In the genomic region with DNA sequence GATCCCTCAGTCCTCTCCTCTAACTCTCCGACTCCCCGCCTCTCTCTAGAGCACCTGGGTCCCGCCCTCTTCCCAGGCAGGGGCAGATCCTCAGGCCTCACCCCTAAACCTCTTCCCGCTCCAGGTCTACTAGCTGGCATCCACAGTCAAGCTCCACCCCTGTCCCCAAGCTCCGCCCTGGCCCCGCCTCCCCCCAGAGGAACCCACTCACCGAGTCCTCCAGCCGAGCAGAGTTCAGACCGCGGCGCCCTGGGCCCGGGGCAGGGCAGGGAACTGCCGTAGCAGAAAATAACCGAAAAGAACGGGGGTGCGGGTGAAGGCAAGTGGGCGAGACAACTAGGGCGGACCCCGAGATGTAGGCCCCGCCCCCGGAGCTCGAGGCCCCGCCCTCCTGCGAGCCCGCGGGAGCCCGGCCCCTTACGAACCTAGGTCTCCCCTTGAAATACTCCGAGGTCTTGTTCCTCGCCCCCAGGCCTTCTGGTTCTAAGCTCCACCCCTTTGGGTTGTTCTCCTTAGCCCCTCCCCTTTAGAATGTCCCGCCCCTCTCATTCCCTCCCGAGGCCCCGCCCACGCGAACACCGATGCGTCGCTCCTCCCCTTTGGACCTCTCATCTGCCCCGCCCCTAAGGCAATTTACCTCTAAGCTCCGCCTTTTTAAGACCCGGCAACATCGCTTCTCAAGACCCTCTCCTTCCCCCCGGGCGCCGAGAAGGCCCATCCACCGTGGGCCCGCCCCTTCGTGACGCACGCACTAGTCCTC, we compare ENCODE assay signal across 8 cellular contexts. TPM values are rescaled to one million over a fixed set of nuclear protein-coding genes. Genes with fewer than 3 reads are reported as not detected.
DNase-seq lines count a peak whose midpoint lies in the region; ATAC-seq and TF ChIP-seq lines count a peak whose summit lies in the region.

A gene with protein sequence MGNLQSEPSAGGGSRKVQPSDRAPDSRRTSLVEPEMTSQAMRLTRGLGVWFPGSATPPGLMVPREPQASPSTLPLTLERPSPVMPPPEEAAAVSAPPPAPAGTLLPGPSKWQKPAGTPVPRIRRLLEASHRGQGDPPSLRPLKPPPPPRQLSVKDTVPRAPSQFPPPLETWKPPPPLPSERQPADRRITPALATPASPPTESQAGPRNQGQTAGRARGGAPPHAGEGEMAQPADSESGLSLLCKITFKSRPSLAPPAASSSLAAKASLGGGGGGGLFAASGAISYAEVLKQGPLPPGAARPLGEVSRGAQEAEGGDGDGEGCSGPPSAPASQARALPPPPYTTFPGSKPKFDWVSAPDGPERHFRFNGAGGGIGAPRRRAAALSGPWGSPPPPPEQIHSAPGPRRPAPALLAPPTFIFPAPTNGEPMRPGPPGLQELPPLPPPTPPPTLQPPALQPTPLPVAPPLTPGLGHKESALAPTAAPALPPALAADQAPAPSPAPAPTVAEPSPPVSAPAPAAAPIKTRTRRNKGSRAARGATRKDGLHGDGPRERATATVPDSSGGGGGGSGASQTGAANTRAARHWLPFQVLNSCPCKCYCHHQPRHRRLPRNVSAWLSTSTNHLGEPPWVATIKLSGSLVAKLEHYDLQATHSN (minus strand): TSS at position 485 of the 760 bp plus-strand sequence. CDS start 773 bp downstream, outside the sequence.

- peak within 1 kb of the TSS; percentile 69 for H3K18ac ChIP-seq in mesendoderm (ENCODE audit: low read length)

- peak within 1 kb of the TSS; percentile 84 for H3K56ac ChIP-seq in mesendoderm (ENCODE audit: low read length)

- no peak within 1 kb of the TSS for H3K23ac ChIP-seq in mesendoderm (ENCODE audit: low read length)

- ATAC-seq in HG03095 (IDR thresholded peaks at IDR 0.05; ENCODE audit: unreplicated experiment) = no peak

- H3K27ac ChIP-seq in mesendoderm (ENCODE audit: low read depth, low read length) = peak within 1 kb of the TSS; percentile 19

- no peak for TF ChIP-seq CTCF in endothelial cell (IDR thresholded peaks at IDR 0.05; ENCODE audit: unreplicated experiment)

- no peaks in the 10 kb centered on the region for H3K79me2 ChIP-seq in mesendoderm (ENCODE audit: control insufficient read depth, insufficient read depth, low read length)

- no peak within 1 kb of the TSS for H4K5ac ChIP-seq in mesendoderm (ENCODE audit: low read length)

- no peaks in the 10 kb centered on the region for H3K79me1 ChIP-seq in mesendoderm (ENCODE audit: low read length)

- H3K4me1 ChIP-seq in ES-I3 (ENCODE audit: insufficient read depth, low read length) = peaks cover 19% of the 10 kb centered on the region
- H3K4me1 ChIP-seq in mesendoderm (ENCODE audit: control insufficient read depth, low read depth, low read length) = peaks cover 3% of the 10 kb centered on the region

- H3K4me2 ChIP-seq in mesendoderm (ENCODE audit: low read length) = peak within 1 kb of the TSS; percentile 98

- H3K9me3 ChIP-seq in ES-I3 (ENCODE audit: control insufficient read depth, insufficient read depth, low read length) = no peaks in the 10 kb centered on the region

- peaks cover 12% of the 10 kb centered on the region for H3K4me1 Mint-ChIP-seq in endothelial cell (ENCODE audit: unreplicated experiment)

- H3K9ac ChIP-seq in ES-I3 (ENCODE audit: low read depth, low read length) (peak within 1 kb of the TSS; percentile 75), mesendoderm (ENCODE audit: low read length) (peak within 1 kb of the TSS; percentile 78)

- no peak within 1 kb of the TSS for H3K4ac ChIP-seq in mesendoderm (ENCODE audit: low read depth, low read length)

- H2BK15ac ChIP-seq in mesendoderm (replicated peaks; ENCODE audit: low read depth) = no peak within 1 kb of the TSS

- H3K4me3 ChIP-seq in mesendoderm (ENCODE audit: low read length) = peak within 1 kb of the TSS; percentile 60

- no peaks in the 10 kb centered on the region for H3K27me3 ChIP-seq in mesendoderm (ENCODE audit: insufficient read depth, low read length, poor library complexity)

- peaks cover 26% of the 10 kb centered on the region for H3K27me3 Mint-ChIP-seq in endothelial cell (ENCODE audit: unreplicated experiment)

- H2AK5ac ChIP-seq in mesendoderm (ENCODE audit: low read length) = no peak within 1 kb of the TSS

- H4K8ac ChIP-seq in mesendoderm (ENCODE audit: low read depth, low read length) = no peak within 1 kb of the TSS

- H3K9me3 Mint-ChIP-seq in endothelial cell (ENCODE audit: unreplicated experiment) = no peaks in the 10 kb centered on the region

- H3K4me3 Mint-ChIP-seq in endothelial cell (ENCODE audit: unreplicated experiment) = peak within 1 kb of the TSS; percentile 95

- WGBS in mesendoderm (ENCODE audit: extremely low coverage, insufficient coverage, low lambda C conversion rate) = no CpG with 5 or more reads among the region's 50 CpGs

- peak within 1 kb of the TSS; percentile 26 for H3K27ac Mint-ChIP-seq in endothelial cell (ENCODE audit: unreplicated experiment)

- DNase-seq in HS-27A (ENCODE audit: low read depth) (peak; percentile 97), NOMO-1 treated with DMSO at 0.1 percent for 48 hours (lab: John Stamatoyannopoulos, UW; ENCODE audit: unreplicated experiment) (peak; percentile 62), endothelial cell (ENCODE audit: low spot score) (peak; percentile 87), mesendoderm (peak; percentile 98)
- peak; percentile 47 for DNase-seq in activated CD8-positive, alpha-beta memory T cell treated with anti-CD3 and anti-CD28 coated beads, Interleukin-2, amount 50 U/mL, for 24 hours (ENCODE audit: extremely low read depth)
- DNase-seq in stimulated activated CD8-positive, alpha-beta memory T cell treated with anti-CD3 and anti-CD28 coated beads, Interleukin-12 subunit alpha, Interleukin-12 subunit beta, amount 100 ng/mL, for 1 hour (ENCODE audit: low read depth) = peak; percentile 60

- H3K36me3 ChIP-seq in ES-I3 (ENCODE audit: insufficient read depth, low read length) (peaks cover 4% of the 10 kb centered on the region; the same call in 1 of the 2 replicates), mesendoderm (ENCODE audit: control insufficient read depth, insufficient read depth, low read length) (no peaks in the 10 kb centered on the region)

- no peak within 1 kb of the TSS for H2BK5ac ChIP-seq in mesendoderm (ENCODE audit: low read length)

- H2BK120ac ChIP-seq in mesendoderm (ENCODE audit: low read depth, low read length) = no peak within 1 kb of the TSS

- peaks cover 12% of the 10 kb centered on the region for H3K36me3 Mint-ChIP-seq in endothelial cell (ENCODE audit: low read depth, unreplicated experiment)

RNA-seq across cellular contexts. Expression of the gene that starts here (rescaled TPM):
- 0.74 TPM for total RNA-seq in endothelial cell (ENCODE audit: unreplicated experiment)
- 0.56 TPM for polyA plus RNA-seq in mesendoderm (2013, experiment 1 of 2)
- 0.35 TPM for polyA plus RNA-seq in mesendoderm (2013, experiment 2 of 2)

Comparison
In these comparisons a context has a peak if more than half of its experiments do, and no peak if none do; other contexts are left out.
1. Peak in DNase-seq in endothelial cell; RNA of the gene not detected or under 1 TPM.
2. DNase-seq: peak in every context shown above with its lines; median percentile 98 in mesendoderm; 97 in HS-27A; 87 in endothelial cell; 62 in NOMO-1 treated with DMSO at 0.1 percent for 48 hours; 60 in stimulated activated CD8-positive, alpha-beta memory T cell treated with anti-CD3 and anti-CD28 coated beads, Interleukin-12 subunit alpha, Interleukin-12 subunit beta, amount 100 ng/mL, for 1 hour; 47 in activated CD8-positive, alpha-beta memory T cell treated with anti-CD3 and anti-CD28 coated beads, Interleukin-2, amount 50 U/mL, for 24 hours.